17 cellular contexts compared by ENCODE assay signal in genomic region chr3:11050666-11051323, GRCh38. TPM values are rescaled to one million over a fixed set of nuclear protein-coding genes. Genes with fewer than 3 reads are reported as not detected.
DNase-seq lines count a peak whose midpoint lies in the region; ATAC-seq and TF ChIP-seq lines count a peak whose summit lies in the region.
"Had no signal": no experiment of that assay in that cellular context is flagged by ENCODE, and none has a peak within 500 bp of the region (broad histone marks: within the 10 kb centered on the region; RNA-seq: fewer than 3 reads in every experiment).

No MANE protein-coding gene starts in this region.

- DNase-seq in Jurkat, Clone E6-1 (ENCODE audit: low read depth, low spot score) = peak; percentile 14
- DNase-seq in NCI-H2171 treated with DMSO at 0.1 percent for 48 hours (lab: John Stamatoyannopoulos, UW) (peak; percentile 72), memory B cell (ENCODE audit: low spot score in 2 of 2) (no peak), BE2C (no peak)
- DNase-seq in stimulated activated CD4-positive, alpha-beta T cell treated with anti-CD3 and anti-CD28 coated beads, Interleukin-2, amount 100 ng/mL, for 48 hours = no peak
- no peak for DNase-seq in stimulated activated CD4-positive, alpha-beta T cell treated with anti-CD3 and anti-CD28 coated beads, Interleukin-4, amount 100 ng/mL, for 4 hours
- DNase-seq: MG63; NCI-H1417 treated with DMSO at 0.1 percent for 48 hours; NCI-H187 treated with DMSO at 0.1 percent for 48 hours; NCI-H69; NK-92 treated with Interleukin-12 subunit alpha and Interleukin-12 subunit beta, amount 100 ng/mL, for 24 hours had no signal

- no peaks in the 10 kb centered on the region for H3K36me3 Mint-ChIP-seq in memory B cell

- H3K4me3 ChIP-seq in BLaER1 (no peak overlapping the region), BE2C (ENCODE audit: low read depth, low read length) (no peak overlapping the region)
- H3K4me3 ChIP-seq in Jurkat, Clone E6-1 (ENCODE audit: low read length) = no peak overlapping the region
- H3K4me3 ChIP-seq: A549, MG63, SJSA1 had no signal

- peaks cover 7% of the 10 kb centered on the region for H3K4me1 Mint-ChIP-seq in memory B cell

- H3K27me3 ChIP-seq in BLaER1 (no peaks in the 10 kb centered on the region), BE2C (no peaks in the 10 kb centered on the region)
- H3K27me3 ChIP-seq: MG63 had no signal

- no peaks in the 10 kb centered on the region for H3K9me3 ChIP-seq in BLaER1
- no peaks in the 10 kb centered on the region for H3K9me3 ChIP-seq in BE2C
- H3K9me3 ChIP-seq: A549, MG63, SJSA1 had no signal

- H3K36me3 ChIP-seq in BLaER1 (no peaks in the 10 kb centered on the region), BE2C (no peaks in the 10 kb centered on the region)
- H3K36me3 ChIP-seq: MG63, SJSA1 had no signal

- no peak overlapping the region for H3K9ac ChIP-seq in BLaER1

- no peak overlapping the region for H3K4me3 Mint-ChIP-seq in memory B cell
- H3K4me3 Mint-ChIP-seq: T-helper 1 cell treated with Interleukin-12 subunit alpha and Interleukin-12 subunit beta and Interleukin-4 antibody, amounts not matched to agents 30 μg/mL and 1 μg/mL, for 36 hours had no signal

- no peak overlapping the region for H3K27ac Mint-ChIP-seq in memory B cell
- H3K27ac Mint-ChIP-seq: T-helper 1 cell treated with Interleukin-12 subunit alpha and Interleukin-12 subunit beta and Interleukin-4 antibody, amounts not matched to agents 30 μg/mL and 1 μg/mL, for 36 hours had no signal

- H3K9me3 Mint-ChIP-seq in memory B cell = no peaks in the 10 kb centered on the region
- H3K9me3 Mint-ChIP-seq: T-helper 1 cell treated with Interleukin-12 subunit alpha and Interleukin-12 subunit beta and Interleukin-4 antibody, amounts not matched to agents 30 μg/mL and 1 μg/mL, for 36 hours had no signal

- peaks cover 1% of the 10 kb centered on the region for H3K27me3 Mint-ChIP-seq in memory B cell

- H3K4me2 ChIP-seq in BLaER1 = peak overlapping the region; percentile 65
- H3K4me2 ChIP-seq: A549 had no signal

- H3K27ac ChIP-seq in BLaER1 = no peak overlapping the region
- H3K27ac ChIP-seq: A549, C4-2B, SJSA1 had no signal

- no peaks in the 10 kb centered on the region for H4K20me1 ChIP-seq in BLaER1

- peak; percentile 62 for ATAC-seq in memory B cell (ENCODE audit: low read depth)
- no peak for ATAC-seq in GM21619 (IDR thresholded peaks at IDR 0.05; ENCODE audit: unreplicated experiment)

- H3K4me1 ChIP-seq in BLaER1 = peaks cover 16% of the 10 kb centered on the region
- H3K4me1 ChIP-seq in BE2C = no peaks in the 10 kb centered on the region
- H3K4me1 ChIP-seq: A549, SJSA1 had no signal

- no peak for TF ChIP-seq CTCF in BE2C (IDR thresholded peaks at IDR 0.05; ENCODE audit: low read depth, low read length)

RNA-seq across cellular contexts. Expression of gene SLC6A1, which starts 58.2 kb away (rescaled TPM):
- polyA plus RNA-seq in Jurkat, Clone E6-1 (2012; ENCODE audit: insufficient read depth, insufficient read length) = not detected
- 0.25 TPM for polyA plus RNA-seq in BE2C (2012; ENCODE audit: insufficient read depth, insufficient read length, low read depth)
- polyA plus RNA-seq: A549 had no signal

Comparison
In these comparisons a context has a peak if more than half of its experiments do, and no peak if none do; other contexts are left out.
1. DNase-seq: peak in Jurkat, Clone E6-1 (single experiment) and NCI-H2171 treated with DMSO at 0.1 percent for 48 hours (single experiment); none in memory B cell (0 of 2), stimulated activated CD4-positive, alpha-beta T cell treated with anti-CD3 and anti-CD28 coated beads, Interleukin-2, amount 100 ng/mL, for 48 hours (0 of 2), BE2C (single experiment) and stimulated activated CD4-positive, alpha-beta T cell treated with anti-CD3 and anti-CD28 coated beads, Interleukin-4, amount 100 ng/mL, for 4 hours (0 of 2).